ENCODE assay signal across 16 cellular contexts in genomic region chr5:17190799-17191391, GRCh38. TPM values are rescaled to one million over a fixed set of nuclear protein-coding genes. Genes with fewer than 3 reads are reported as not detected.
DNase-seq lines count a peak whose midpoint lies in the region; ATAC-seq and TF ChIP-seq lines count a peak whose summit lies in the region.
"Had no signal": no experiment of that assay in that cellular context is flagged by ENCODE, and none has a peak within 500 bp of the region (broad histone marks: within the 10 kb centered on the region; RNA-seq: fewer than 3 reads in every experiment).

No MANE protein-coding gene starts in this region.

- H3K27me3 Mint-ChIP-seq in HFFc6 (ENCODE audit: insufficient read depth): peaks cover 1% of the 10 kb centered on the region; the same call in 1 of the 2 replicates
- H3K27me3 Mint-ChIP-seq in activated T-helper 17 cell treated with anti-CD3 and anti-CD28 coated beads, Interleukin-2, amount 50 U/mL, for 72 hours: peaks cover 8% of the 10 kb centered on the region
- H3K27me3 Mint-ChIP-seq: activated CD8-positive, alpha-beta memory T cell treated with anti-CD3 and anti-CD28 coated beads, Interleukin-2, amount 10 ng/mL, durations not matched to agents 7 days and 5 days; CD4-positive, CD25-positive, alpha-beta regulatory T cell had no signal

- peak; percentile 53 for ATAC-seq in SK-N-SH treated with all-trans-retinoic acid at 6 μM for 48 hours
- no peak for ATAC-seq in activated T-helper 17 cell treated with anti-CD3 and anti-CD28 coated beads, Interleukin-2, amount 50 U/mL, for 72 hours (replicated peaks)
- no peak for ATAC-seq in omental fat pad (ENCODE audit: low FRiP score)
- ATAC-seq: activated CD8-positive, alpha-beta memory T cell treated with anti-CD3 and anti-CD28 coated beads, Interleukin-2, amount 10 ng/mL, durations not matched to agents 7 days and 5 days; naive thymus-derived CD8-positive, alpha-beta T cell had no signal

- H3K4me3 ChIP-seq in hepatocyte (no peak overlapping the region), thyroid gland (replicated peaks in 1 of 3) (no peak overlapping the region)
- H3K4me3 ChIP-seq: sigmoid colon, SJCRH30 had no signal

- peak; percentile 60 for DNase-seq in HFFc6
- peak; percentile 38 for DNase-seq in hepatocyte (ENCODE audit: low spot score)
- no peak for DNase-seq in thyroid gland
- DNase-seq in omental fat pad (ENCODE audit: low spot score): no peak
- no peak for DNase-seq in LoVo (ENCODE audit: low spot score)
- DNase-seq: activated CD8-positive, alpha-beta memory T cell treated with anti-CD3 and anti-CD28 coated beads, Interleukin-2, amount 10 ng/mL, durations not matched to agents 7 days and 5 days; activated naive CD4-positive, alpha-beta T cell treated with Interleukin-2 at 50 U/mL for 16 hours; GOT3; WERI-Rb-1 had no signal

- no peaks in the 10 kb centered on the region for H4K20me1 ChIP-seq in hepatocyte (ENCODE audit: insufficient read depth, poor library complexity, severe bottlenecking)

- H3K4me3 Mint-ChIP-seq in HFFc6: peak overlapping the region; percentile 80
- H3K4me3 Mint-ChIP-seq in activated T-helper 17 cell treated with anti-CD3 and anti-CD28 coated beads, Interleukin-2, amount 50 U/mL, for 72 hours: no peak overlapping the region
- H3K4me3 Mint-ChIP-seq: activated CD8-positive, alpha-beta memory T cell treated with anti-CD3 and anti-CD28 coated beads, Interleukin-2, amount 10 ng/mL, durations not matched to agents 7 days and 5 days; CD4-positive, CD25-positive, alpha-beta regulatory T cell; naive thymus-derived CD8-positive, alpha-beta T cell had no signal

- no peaks in the 10 kb centered on the region for H3K9me3 ChIP-seq in hepatocyte (ENCODE audit: low read depth)
- H3K9me3 ChIP-seq in thyroid gland: no peaks in the 10 kb centered on the region
- H3K9me3 ChIP-seq: sigmoid colon, SJCRH30 had no signal

- peak; percentile 24 for TF ChIP-seq CTCF in HFFc6 (IDR thresholded peaks at IDR 0.05)
- no peak for TF ChIP-seq CTCF in hepatocyte (IDR thresholded peaks at IDR 0.05; ENCODE audit: poor library complexity)
- TF ChIP-seq CTCF in thyroid gland (IDR thresholded peaks at IDR 0.05): no peak
- TF ChIP-seq CTCF in omental fat pad (IDR thresholded peaks at IDR 0.05): no peak

- H3K4me1 ChIP-seq in hepatocyte (ENCODE audit: insufficient read depth) (peaks cover 13% of the 10 kb centered on the region), thyroid gland (peaks cover 19 to 41% of the 10 kb centered on the region in 2 donors)

- no peaks in the 10 kb centered on the region for H3K79me2 ChIP-seq in hepatocyte

- peaks cover 63% of the 10 kb centered on the region for H3K4me1 Mint-ChIP-seq in HFFc6 (ENCODE audit: low read depth)
- no peaks in the 10 kb centered on the region for H3K4me1 Mint-ChIP-seq in activated T-helper 17 cell treated with anti-CD3 and anti-CD28 coated beads, Interleukin-2, amount 50 U/mL, for 72 hours
- H3K4me1 Mint-ChIP-seq: activated CD8-positive, alpha-beta memory T cell treated with anti-CD3 and anti-CD28 coated beads, Interleukin-2, amount 10 ng/mL, durations not matched to agents 7 days and 5 days; CD4-positive, CD25-positive, alpha-beta regulatory T cell had no signal

- no peaks in the 10 kb centered on the region for H3K9me2 ChIP-seq in hepatocyte (replicated peaks; ENCODE audit: insufficient read depth)

- TF ChIP-seq POLR2A in thyroid gland (IDR thresholded peaks at IDR 0.05): no peak

- H3K4me2 ChIP-seq in hepatocyte: peak overlapping the region; percentile 26

- H3K36me3 ChIP-seq in hepatocyte (replicated peaks; ENCODE audit: insufficient read depth, low read depth) (no peaks in the 10 kb centered on the region), thyroid gland (no peaks in the 10 kb centered on the region)
- H3K36me3 ChIP-seq: sigmoid colon, SJCRH30, WERI-Rb-1 had no signal

- H3K36me3 Mint-ChIP-seq in HFFc6 (ENCODE audit: low read depth): no peaks in the 10 kb centered on the region
- no peaks in the 10 kb centered on the region for H3K36me3 Mint-ChIP-seq in activated T-helper 17 cell treated with anti-CD3 and anti-CD28 coated beads, Interleukin-2, amount 50 U/mL, for 72 hours (ENCODE audit: low read depth)
- H3K36me3 Mint-ChIP-seq: activated CD8-positive, alpha-beta memory T cell treated with anti-CD3 and anti-CD28 coated beads, Interleukin-2, amount 10 ng/mL, durations not matched to agents 7 days and 5 days; CD4-positive, CD25-positive, alpha-beta regulatory T cell; naive thymus-derived CD8-positive, alpha-beta T cell had no signal

- H3K27ac Mint-ChIP-seq in HFFc6: peak overlapping the region; percentile 84
- no peak overlapping the region for H3K27ac Mint-ChIP-seq in activated T-helper 17 cell treated with anti-CD3 and anti-CD28 coated beads, Interleukin-2, amount 50 U/mL, for 72 hours
- H3K27ac Mint-ChIP-seq: activated CD8-positive, alpha-beta memory T cell treated with anti-CD3 and anti-CD28 coated beads, Interleukin-2, amount 10 ng/mL, durations not matched to agents 7 days and 5 days; CD4-positive, CD25-positive, alpha-beta regulatory T cell; naive thymus-derived CD8-positive, alpha-beta T cell had no signal

- H3K27me3 ChIP-seq in hepatocyte: no peaks in the 10 kb centered on the region
- H3K27me3 ChIP-seq in thyroid gland: no peaks in the 10 kb centered on the region
- H3K27me3 ChIP-seq: sigmoid colon, SJCRH30 had no signal

- peak overlapping the region; percentile 13 for H3K27ac ChIP-seq in hepatocyte
- peak overlapping the region in 2 of 3 donors; percentile 51 to 60 for H3K27ac ChIP-seq in thyroid gland
- H3K27ac ChIP-seq: sigmoid colon, SJCRH30, WERI-Rb-1 had no signal

- H2AFZ ChIP-seq in hepatocyte: no peak overlapping the region

- 57% methylated on average over 7 of the region's 7 CpGs for WGBS in hepatocyte (ENCODE audit: low lambda C conversion rate, missing lambda C conversion rate)
- WGBS in thyroid gland, 2 donors: 64 to 68% methylated on average over 7 of the region's 7 CpGs

- no peaks in the 10 kb centered on the region for H3K9me3 Mint-ChIP-seq in HFFc6
- H3K9me3 Mint-ChIP-seq in activated T-helper 17 cell treated with anti-CD3 and anti-CD28 coated beads, Interleukin-2, amount 50 U/mL, for 72 hours: no peaks in the 10 kb centered on the region
- H3K9me3 Mint-ChIP-seq: CD4-positive, CD25-positive, alpha-beta regulatory T cell had no signal

- intact Hi-C loops in thyroid gland (cut with DNase I): loop anchor here (10.0 kb wide), 1 partner anchor 506 kb away; no protein-coding TSS in a partner anchor

TF ChIP-seq in SK-N-SH treated with all-trans-retinoic acid at 6 μM for 48 hours, 23 proteins besides CTCF, POLR2A, EP300 and RAD21 (continues in another document):
- TF ChIP-seq TSHZ2 (CRISPR knock-in tag; IDR thresholded peaks at IDR 0.05) (no peak), PATZ1 (CRISPR knock-in tag; IDR thresholded peaks at IDR 0.05; ENCODE audit: borderline replicate concordance) (no peak), CSDC2 (CRISPR knock-in tag; IDR thresholded peaks at IDR 0.05) (no peak), ISL1 (CRISPR knock-in tag; IDR thresholded peaks at IDR 0.05) (no peak), ZFP3 (CRISPR knock-in tag; IDR thresholded peaks at IDR 0.05) (no peak), PPARA (CRISPR knock-in tag; IDR thresholded peaks at IDR 0.05; ENCODE audit: borderline replicate concordance) (no peak), TCF4 (CRISPR knock-in tag; IDR thresholded peaks at IDR 0.05; ENCODE audit: borderline replicate concordance) (no peak), TOX (CRISPR knock-in tag; IDR thresholded peaks at IDR 0.05; ENCODE audit: borderline replicate concordance) (no peak), ARNTL (CRISPR knock-in tag; IDR thresholded peaks at IDR 0.05; ENCODE audit: borderline replicate concordance, low read depth) (no peak)

RNA-seq across cellular contexts. Expression of gene BASP1, which starts 26.5 kb away (rescaled TPM):
- total RNA-seq in HFFc6 (2021; fragmentation: NEBNext Ultra II Directional; extraction: Animal tissue kit (Norgen Biotek cat#: 25700)): 100 to 1,000 TPM; 101 to 158 (median 151) TPM
- 134 and 137 TPM in 2 replicates for total RNA-seq in hepatocyte
- polyA plus RNA-seq in hepatocyte: 175 and 183 TPM in 2 replicates
- total RNA-seq in thyroid gland: 10 to 100 TPM; 10.1 to 29.6 (median 23.0) TPM
- 1 to 10 TPM in 1 of 2 donors, under 1 TPM in 1; 0.48 to 1.3 TPM for total RNA-seq in activated T-helper 17 cell treated with anti-CD3 and anti-CD28 coated beads, Interleukin-2, amount 50 U/mL, for 72 hours
- 10 to 100 TPM; 19.8 to 53.9 (median 32.5) TPM for total RNA-seq in omental fat pad
- total RNA-seq: G401, SJCRH30 had no signal

Comparison
In these comparisons a context has a peak if more than half of its experiments do, and no peak if none do; other contexts are left out.
1. DNase-seq: peak in HFFc6 (single experiment) and hepatocyte (single experiment); none in thyroid gland (0 of 2), omental fat pad (single experiment) and LoVo (single experiment).
2. RNA of gene BASP1, which starts 26.5 kb away (total RNA-seq): 101 to 158 TPM in HFFc6, 134 to 137 TPM in hepatocyte, 19.8 to 53.9 TPM in omental fat pad and 10.1 to 29.6 TPM in thyroid gland; 0.48 to 1.3 TPM in activated T-helper 17 cell treated with anti-CD3 and anti-CD28 coated beads, Interleukin-2, amount 50 U/mL, for 72 hours; every median in the first group is over 4 times any median in the second.